8 cellular contexts compared by ENCODE assay signal in the genomic region with DNA sequence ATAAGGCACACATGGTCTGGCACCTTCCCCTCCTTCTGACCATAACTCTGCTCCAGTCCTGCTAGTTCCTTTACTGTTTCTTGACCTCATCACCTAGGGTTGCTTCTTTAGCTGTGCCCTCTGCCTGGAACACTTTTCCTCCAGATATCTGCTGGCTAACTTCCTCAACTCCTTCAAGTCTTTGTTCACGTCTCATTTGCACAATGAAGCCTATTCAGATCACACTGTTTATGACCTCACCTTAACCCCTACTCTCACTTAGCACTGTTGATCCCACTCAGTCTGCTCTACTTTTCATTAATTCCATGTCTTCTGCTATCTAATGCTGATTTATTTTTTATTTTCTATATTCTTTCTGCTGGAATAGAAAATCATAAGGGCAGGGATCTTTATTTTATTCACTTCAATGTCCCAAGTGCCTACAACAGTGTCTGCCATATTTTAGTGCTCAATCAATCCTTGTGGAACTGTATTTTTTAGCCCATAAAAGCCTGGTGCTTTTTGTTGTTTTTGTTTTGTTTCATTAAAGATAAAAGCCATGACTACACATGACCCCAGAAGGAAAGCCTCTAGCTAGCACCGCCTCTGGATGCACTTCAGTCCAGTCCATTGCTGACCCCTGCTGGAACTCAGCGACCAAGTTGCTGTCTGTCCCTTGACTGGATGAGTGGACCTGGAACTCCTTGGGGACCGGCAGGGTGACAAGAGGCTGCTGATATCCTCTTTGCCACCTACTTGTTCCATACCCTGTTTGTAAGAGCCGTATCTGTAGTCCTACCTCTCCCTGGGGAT. TPM values are rescaled to one million over a fixed set of nuclear protein-coding genes. Genes with fewer than 3 reads are reported as not detected.
DNase-seq lines count a peak whose midpoint lies in the region; ATAC-seq and TF ChIP-seq lines count a peak whose summit lies in the region.

No MANE protein-coding gene starts in this region.

- H3K27me3 Mint-ChIP-seq in osteocyte (ENCODE audit: unreplicated experiment): peaks cover 29% of the 10 kb centered on the region

- H3K36me3 Mint-ChIP-seq in osteocyte (ENCODE audit: unreplicated experiment): no peaks in the 10 kb centered on the region

- H3K27ac ChIP-seq in VCaP: no peak overlapping the region

- ATAC-seq in HG02970 (IDR thresholded peaks at IDR 0.05; ENCODE audit: low FRiP score, unreplicated experiment): no peak

- DNase-seq in NCI-H82 (lab: John Stamatoyannopoulos, UW) (peak; percentile 70), NCI-H82 treated with DMSO at 0.1 percent for 48 hours (lab: John Stamatoyannopoulos, UW; ENCODE audit: unreplicated experiment) (no peak), MV-4-11 (lab: John Stamatoyannopoulos, UW) (peak; percentile 15), glomerular endothelial cell (ENCODE audit: extremely low read depth, low read depth, low spot score) (peak; percentile 41), osteocyte (ENCODE audit: extremely low spot score, unreplicated experiment) (no peak), T1000 (lab: John Stamatoyannopoulos, UW) (no peak)

- no peaks in the 10 kb centered on the region for H3K9me3 Mint-ChIP-seq in osteocyte (ENCODE audit: unreplicated experiment)

- TF ChIP-seq CTCF in VCaP (conservative IDR thresholded peaks at IDR 0.05): peak; percentile 85
- TF ChIP-seq CTCF in osteocyte (IDR thresholded peaks at IDR 0.05): peak; percentile 70

- H3K4me1 Mint-ChIP-seq in osteocyte (ENCODE audit: unreplicated experiment): no peaks in the 10 kb centered on the region

- no peak overlapping the region for H3K27ac Mint-ChIP-seq in osteocyte (ENCODE audit: unreplicated experiment)

- H3K4me3 Mint-ChIP-seq in osteocyte (ENCODE audit: unreplicated experiment): no peak overlapping the region

RNA-seq across cellular contexts. Expression of a gene that starts 12.3 kb away (rescaled TPM):
- not detected in 2 replicates for total RNA-seq in glomerular endothelial cell
- not detected in 2 replicates for total RNA-seq in osteocyte

RNA-seq across cellular contexts. Expression of a gene that starts 35.3 kb away (rescaled TPM):
- not detected in 2 replicates for total RNA-seq in glomerular endothelial cell
- not detected in 2 replicates for total RNA-seq in osteocyte

RNA-seq across cellular contexts. Expression of a gene that starts 53.1 kb away (rescaled TPM):
- total RNA-seq in glomerular endothelial cell (14.3 and 19.6 TPM in 2 replicates), osteocyte (31.2 and 33.4 TPM in 2 replicates)

Comparison
In these comparisons a context has a peak if more than half of its experiments do, and no peak if none do; other contexts are left out.
1. DNase-seq: peak in NCI-H82 (single experiment), MV-4-11 (single experiment) and glomerular endothelial cell (single experiment); none in NCI-H82 treated with DMSO at 0.1 percent for 48 hours (single experiment), osteocyte (single experiment) and T1000 (single experiment).